In the genomic region with DNA sequence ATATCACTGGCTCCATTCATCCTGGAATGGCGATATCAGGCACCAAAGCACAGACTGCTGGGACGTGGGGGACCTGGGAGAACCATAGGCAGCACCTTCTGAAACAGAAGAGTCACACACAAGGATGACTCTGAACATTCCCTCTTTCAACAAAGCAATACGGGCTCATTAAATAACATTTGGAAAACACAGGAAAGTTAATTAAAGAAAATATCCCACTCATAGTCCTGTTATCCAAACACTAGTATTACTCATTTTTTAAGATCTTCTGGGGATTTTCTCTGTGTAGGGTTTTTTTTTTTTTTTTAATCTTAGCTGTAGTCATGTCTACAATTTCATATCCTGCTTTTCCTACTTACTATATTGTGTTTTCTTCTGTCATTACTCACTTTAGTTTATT, we compare ENCODE assay signal across 23 cellular contexts.
"Had no signal": no experiment of that assay in that cellular context is flagged by ENCODE, and none has a peak within 500 bp of the region (broad histone marks: within the 10 kb centered on the region; RNA-seq: fewer than 3 reads in every experiment).

No MANE protein-coding gene starts in this region.

- H2AFZ ChIP-seq: neural progenitor cell had no signal

- H3K27ac Mint-ChIP-seq: activated naive CD8-positive, alpha-beta T cell; activated T-helper 2 cell treated with anti-CD3 and anti-CD28 coated beads, Interferon-gamma antibody, Interleukin-2, Interleukin-4, amounts not matched to agents 10 μg/mL and 5 μg/mL and 100 μg/mL, durations not matched to agents 14 hours and 24 hours and 36 hours; neural progenitor cell; stimulated activated naive CD8-positive, alpha-beta T cell treated with anti-CD3 and anti-CD28 coated beads, Interleukin-15, Interleukin-2, amounts not matched to agents 100 ng/mL and 50 ng/mL, for 24 hours; T-helper 1 cell treated with Interleukin-12 subunit alpha and Interleukin-12 subunit beta and Interleukin-4 antibody, amounts not matched to agents 30 μg/mL and 1 μg/mL, for 36 hours had no signal

- ATAC-seq: activated T-cell treated with anti-CD3 and anti-CD28 coated beads, Interleukin-2, amount 50 U/mL, for 4 hours; gastrocnemius medialis had no signal

- H3K9me3 Mint-ChIP-seq: activated T-cell treated with anti-CD3 and anti-CD28 coated beads, Interleukin-2, amount 50 U/mL, for 4 hours; activated T-helper 2 cell treated with anti-CD3 and anti-CD28 coated beads, Interferon-gamma antibody, Interleukin-2, Interleukin-4, amounts not matched to agents 10 μg/mL and 5 μg/mL and 100 μg/mL, durations not matched to agents 14 hours and 24 hours and 36 hours; naive B cell; stimulated activated naive CD8-positive, alpha-beta T cell treated with anti-CD3 and anti-CD28 coated beads, Interleukin-15, Interleukin-2, amounts not matched to agents 100 ng/mL and 50 ng/mL, for 24 hours; T-helper 1 cell treated with Interleukin-12 subunit alpha and Interleukin-12 subunit beta and Interleukin-4 antibody, amounts not matched to agents 30 μg/mL and 1 μg/mL, for 36 hours had no signal

- H3K9me3 ChIP-seq: gastrocnemius medialis, ovary, prostate gland, thyroid gland had no signal

- H3K27me3 Mint-ChIP-seq: activated naive CD8-positive, alpha-beta T cell; stimulated activated naive CD8-positive, alpha-beta T cell treated with anti-CD3 and anti-CD28 coated beads, Interleukin-15, Interleukin-2, amounts not matched to agents 100 ng/mL and 50 ng/mL, for 24 hours had no signal

- H3K27ac ChIP-seq: neural progenitor cell, ovary, prostate gland, thyroid gland had no signal

- H3K4me3 Mint-ChIP-seq: activated naive CD8-positive, alpha-beta T cell; activated T-cell treated with anti-CD3 and anti-CD28 coated beads, Interleukin-2, amount 50 U/mL, for 4 hours; naive B cell; neural progenitor cell; stimulated activated naive CD8-positive, alpha-beta T cell treated with anti-CD3 and anti-CD28 coated beads, Interleukin-15, Interleukin-2, amounts not matched to agents 100 ng/mL and 50 ng/mL, for 24 hours; T-helper 1 cell treated with Interleukin-12 subunit alpha and Interleukin-12 subunit beta and Interleukin-4 antibody, amounts not matched to agents 30 μg/mL and 1 μg/mL, for 36 hours had no signal

- H3K36me3 ChIP-seq: gastrocnemius medialis, neural progenitor cell, ovary, prostate gland, thyroid gland had no signal

- H3K4me3 ChIP-seq: neural progenitor cell, ovary, prostate gland, thyroid gland had no signal

- H3K27me3 ChIP-seq: gastrocnemius medialis, neural progenitor cell, ovary, thyroid gland had no signal

- H3K9ac ChIP-seq: neural progenitor cell had no signal

- H3K4me2 ChIP-seq: neural progenitor cell had no signal

- DNase-seq: activated CD4-positive, alpha-beta T cell treated with anti-CD3 and anti-CD28 coated beads for 4 hours; activated CD4-positive, alpha-beta T cell treated with anti-CD3 and anti-CD28 coated beads, Interleukin-2, amount 50 U/mL, for 48 hours; activated CD4-positive, CD25-positive, alpha-beta regulatory T cell; activated CD8-positive, alpha-beta memory T cell treated with anti-CD3 and anti-CD28 coated beads, Interleukin-2, amount 50 U/mL, for 48 hours; activated naive CD4-positive, alpha-beta T cell; activated T-cell treated with anti-CD3 and anti-CD28 coated beads, Interleukin-2, amount 50 U/mL, for 4 hours; central memory CD4-positive, alpha-beta T cell; dermis blood vessel endothelial cell; effector memory CD4-positive, alpha-beta T cell; gastrocnemius medialis; head of caudate nucleus; hypothalamus; naive B cell; ovary; stimulated activated CD4-positive, alpha-beta T cell treated with anti-CD3 and anti-CD28 coated beads, Interleukin-4, amount 100 ng/mL, for 24 hours; substantia nigra; thyroid gland had no signal

- H3K36me3 Mint-ChIP-seq: activated naive CD8-positive, alpha-beta T cell; naive B cell; neural progenitor cell had no signal

- H3K4me1 ChIP-seq: prostate gland had no signal
